Comparison of ENCODE assay signal across 8 cellular contexts in the genomic region with DNA sequence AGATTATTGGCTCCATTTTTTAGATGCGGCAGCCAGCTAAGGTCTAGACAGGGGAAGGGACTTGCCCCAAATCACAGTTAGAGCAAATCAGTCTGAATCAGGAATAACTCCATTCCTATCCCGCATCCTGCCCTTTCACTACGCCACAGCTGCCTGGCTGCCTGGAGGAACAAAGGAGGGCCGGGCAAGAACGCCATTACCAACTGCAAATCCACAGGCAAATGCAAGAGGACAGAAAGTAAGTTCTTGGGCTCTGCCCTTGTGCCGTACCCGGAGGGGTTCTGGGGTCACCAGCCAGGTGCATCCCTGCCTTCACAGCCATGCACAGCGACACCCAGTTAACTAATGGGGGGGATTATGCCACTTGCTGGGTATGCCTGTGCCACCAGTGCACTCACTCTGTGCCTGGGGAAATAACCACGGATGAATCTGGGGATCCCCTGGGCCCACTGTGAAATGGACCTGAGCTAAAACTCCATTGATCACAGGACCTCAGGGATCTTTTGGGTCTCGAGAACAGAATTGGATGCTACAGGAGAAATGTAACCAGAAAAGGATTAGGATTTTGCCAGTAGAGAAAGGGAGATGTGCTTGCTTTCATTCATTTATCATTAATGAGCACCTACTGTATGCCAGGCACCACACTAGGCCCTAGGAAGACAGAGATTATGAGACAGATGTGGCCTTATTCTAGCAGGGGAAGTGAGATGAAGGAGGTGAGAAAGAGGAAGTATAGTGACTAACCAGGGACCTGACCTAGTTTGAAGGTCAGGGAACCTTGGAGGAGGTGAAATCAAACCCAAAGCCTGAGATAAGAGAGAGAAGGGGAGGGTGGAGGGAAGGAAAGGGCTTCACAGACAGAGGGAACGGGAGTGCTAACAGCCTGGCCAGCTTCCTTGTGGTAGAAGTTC. TPM values are rescaled to one million over a fixed set of nuclear protein-coding genes. Genes with fewer than 3 reads are reported as not detected.
DNase-seq lines count a peak whose midpoint lies in the region; ATAC-seq and TF ChIP-seq lines count a peak whose summit lies in the region.

No MANE protein-coding gene starts in this region.

- H3K4me1 ChIP-seq in BLaER1 treated with 17β-estradiol and CSF1 and Interleukin-3, amounts not matched to agents 10 nM and 100 nM, result peaks cover 22 to 29% (median 26%) of the 10 kb centered on the region in 10 experiments

- H4K20me1 ChIP-seq in BLaER1 treated with 17β-estradiol and CSF1 and Interleukin-3, amounts not matched to agents 10 nM and 100 nM, result no peaks in the 10 kb centered on the region

- H3K36me3 Mint-ChIP-seq in activated naive CD8-positive, alpha-beta T cell treated with anti-CD3 and anti-CD28 coated beads for 36 hours, result peaks cover 17% of the 10 kb centered on the region
- peaks cover 21 to 34% of the 10 kb centered on the region in 2 donors for H3K36me3 Mint-ChIP-seq in stimulated activated naive B cell treated with anti-CD40 and anti-IgM and Interleukin-4, amounts not matched to agents 10 μg/mL and 1 μg/mL and 100 μg/mL, for 72 hours

- peak overlapping the region; percentile 80 to 99 (median 97) for H3K27ac ChIP-seq in BLaER1 treated with 17β-estradiol and CSF1 and Interleukin-3, amounts not matched to agents 10 nM and 100 nM

- H3K36me3 ChIP-seq in BLaER1 treated with 17β-estradiol and CSF1 and Interleukin-3, amounts not matched to agents 10 nM and 100 nM, result peaks cover 14 to 41% (median 25%) of the 10 kb centered on the region in 11 experiments; a peak in 21 of 22 replicates

- no peaks in the 10 kb centered on the region for H3K27me3 ChIP-seq in BLaER1 treated with 17β-estradiol and CSF1 and Interleukin-3, amounts not matched to agents 10 nM and 100 nM

- H3K4me3 ChIP-seq in BLaER1 treated with 17β-estradiol and CSF1 and Interleukin-3, amounts not matched to agents 10 nM and 100 nM, result peak overlapping the region; percentile 66 to 90 (median 79)
- H3K4me3 ChIP-seq in iPS-18c (ENCODE audit: insufficient read depth, low read depth, low read length), result peak overlapping the region; percentile 86

- peak overlapping the region; percentile 86 to 99 (median 97) for H3K9ac ChIP-seq in BLaER1 treated with 17β-estradiol and CSF1 and Interleukin-3, amounts not matched to agents 10 nM and 100 nM

- peak; percentile 35 for TF ChIP-seq POLR2A in GM18526 (IDR thresholded peaks at IDR 0.05; ENCODE audit: extremely low read depth, insufficient read length)

- no peaks in the 10 kb centered on the region for H3K9me3 ChIP-seq in BLaER1 treated with 17β-estradiol and CSF1 and Interleukin-3, amounts not matched to agents 10 nM and 100 nM (replicated peaks in 1 of 11)
- H3K9me3 ChIP-seq in iPS-18c (ENCODE audit: control insufficient read depth, insufficient read depth, low read length), result no peaks in the 10 kb centered on the region

- ATAC-seq in stimulated activated naive B cell treated with anti-CD40 and anti-IgM and Interleukin-4, amounts not matched to agents 10 μg/mL and 1 μg/mL and 100 μg/mL, for 72 hours (replicated peaks), result peak; percentile 72 to 77

- peak overlapping the region; percentile 92 to 99 (median 97) for H3K4me2 ChIP-seq in BLaER1 treated with 17β-estradiol and CSF1 and Interleukin-3, amounts not matched to agents 10 nM and 100 nM

- H3K27me3 Mint-ChIP-seq in activated naive CD8-positive, alpha-beta T cell treated with anti-CD3 and anti-CD28 coated beads for 36 hours, result no peaks in the 10 kb centered on the region
- no peaks in the 10 kb centered on the region for H3K27me3 Mint-ChIP-seq in stimulated activated naive B cell treated with anti-CD40 and anti-IgM and Interleukin-4, amounts not matched to agents 10 μg/mL and 1 μg/mL and 100 μg/mL, for 72 hours

- DNase-seq in NCI-H345 treated with DMSO at 0.1 percent for 48 hours (lab: John Stamatoyannopoulos, UW; ENCODE audit: unreplicated experiment) (peak; percentile 64), foreskin melanocyte (no peak), putamen (ENCODE audit: low spot score) (no peak)
- DNase-seq in activated naive CD8-positive, alpha-beta T cell treated with anti-CD3 and anti-CD28 coated beads for 36 hours, result peak; percentile 24
- DNase-seq in stimulated activated naive B cell treated with anti-CD40 and anti-IgM and Interleukin-4, amounts not matched to agents 10 μg/mL and 1 μg/mL and 100 μg/mL, for 72 hours, result peak; percentile 57

- H3K27ac Mint-ChIP-seq in activated naive CD8-positive, alpha-beta T cell treated with anti-CD3 and anti-CD28 coated beads for 36 hours, result peak overlapping the region; percentile 97
- peak overlapping the region; percentile 98 for H3K27ac Mint-ChIP-seq in stimulated activated naive B cell treated with anti-CD40 and anti-IgM and Interleukin-4, amounts not matched to agents 10 μg/mL and 1 μg/mL and 100 μg/mL, for 72 hours

- peak overlapping the region; percentile 93 for H3K4me3 Mint-ChIP-seq in activated naive CD8-positive, alpha-beta T cell treated with anti-CD3 and anti-CD28 coated beads for 36 hours
- peak overlapping the region; percentile 96 to 99 for H3K4me3 Mint-ChIP-seq in stimulated activated naive B cell treated with anti-CD40 and anti-IgM and Interleukin-4, amounts not matched to agents 10 μg/mL and 1 μg/mL and 100 μg/mL, for 72 hours

- H3K9me3 Mint-ChIP-seq in activated naive CD8-positive, alpha-beta T cell treated with anti-CD3 and anti-CD28 coated beads for 36 hours, result no peaks in the 10 kb centered on the region
- H3K9me3 Mint-ChIP-seq in stimulated activated naive B cell treated with anti-CD40 and anti-IgM and Interleukin-4, amounts not matched to agents 10 μg/mL and 1 μg/mL and 100 μg/mL, for 72 hours, result no peaks in the 10 kb centered on the region

- H3K4me1 Mint-ChIP-seq in activated naive CD8-positive, alpha-beta T cell treated with anti-CD3 and anti-CD28 coated beads for 36 hours, result peaks cover 26% of the 10 kb centered on the region
- H3K4me1 Mint-ChIP-seq in stimulated activated naive B cell treated with anti-CD40 and anti-IgM and Interleukin-4, amounts not matched to agents 10 μg/mL and 1 μg/mL and 100 μg/mL, for 72 hours, result peaks cover 32 to 45% of the 10 kb centered on the region in 2 donors

RNA-seq across cellular contexts. Expression of gene BCL7C, which starts 17.7 kb away (rescaled TPM):
- 10 to 100 TPM; 20.8 to 22.0 TPM for total RNA-seq in activated naive CD8-positive, alpha-beta T cell treated with anti-CD3 and anti-CD28 coated beads for 36 hours

RNA-seq across cellular contexts. Expression of gene CTF1, which starts 20.3 kb away (rescaled TPM):
- under 1 TPM; 0.16 to 0.38 TPM for total RNA-seq in activated naive CD8-positive, alpha-beta T cell treated with anti-CD3 and anti-CD28 coated beads for 36 hours

RNA-seq across cellular contexts. Expression of gene FBXL19, which starts 47.2 kb away (rescaled TPM):
- total RNA-seq in activated naive CD8-positive, alpha-beta T cell treated with anti-CD3 and anti-CD28 coated beads for 36 hours, result 10 to 100 TPM; 24.9 to 27.0 TPM

Comparison
In these comparisons a context has a peak if more than half of its experiments do, and no peak if none do; other contexts are left out.
1. DNase-seq: peak in NCI-H345 treated with DMSO at 0.1 percent for 48 hours (single experiment), activated naive CD8-positive, alpha-beta T cell treated with anti-CD3 and anti-CD28 coated beads for 36 hours (single experiment) and stimulated activated naive B cell treated with anti-CD40 and anti-IgM and Interleukin-4, amounts not matched to agents 10 μg/mL and 1 μg/mL and 100 μg/mL, for 72 hours (single experiment); none in foreskin melanocyte (single experiment) and putamen (single experiment).